ENCODE assay signal across 18 cellular contexts in genomic region chr3:186400677-186401076, GRCh38.
"Had no signal": no experiment of that assay in that cellular context is flagged by ENCODE, and none has a peak within 500 bp of the region (broad histone marks: within the 10 kb centered on the region; RNA-seq: fewer than 3 reads in every experiment).

No MANE protein-coding gene starts in this region.

- FAIRE-seq: urothelium cell line had no signal

- H3K27ac ChIP-seq: adrenal gland, dorsolateral prefrontal cortex, foreskin keratinocyte, sigmoid colon, spleen, tibial nerve had no signal

- H3K4me3 ChIP-seq: adrenal gland, dorsolateral prefrontal cortex, lung, sigmoid colon, spleen, tibial nerve had no signal

- H3K27me3 ChIP-seq: adrenal gland, dorsolateral prefrontal cortex, sigmoid colon, tibial nerve had no signal

- DNase-seq: activated CD4-positive, alpha-beta T cell treated with anti-CD3 and anti-CD28 coated beads, Interleukin-2, amount 10 ng/mL, durations not matched to agents 7 days and 5 days; activated CD8-positive, alpha-beta T cell treated with anti-CD3 and anti-CD28 coated beads, Interleukin-2, amount 10 ng/mL, durations not matched to agents 7 days and 5 days; activated gamma-delta T cell; activated T-cell treated with anti-CD3 and anti-CD28 coated beads, Interleukin-2, amount 50 U/mL, for 48 hours; adrenal gland; dorsolateral prefrontal cortex; foreskin keratinocyte; glutamatergic neuron; hippocampal formation; islet precursor cell; nucleus accumbens; sigmoid colon; spleen; stimulated activated naive B cell treated with anti-CD40 and anti-IgM and Interleukin-4, amounts not matched to agents 10 μg/mL and 1 μg/mL and 100 μg/mL, for 72 hours; substantia nigra had no signal

- H3K36me3 ChIP-seq: adrenal gland, sigmoid colon, spleen, tibial nerve had no signal
